16 cellular contexts compared by ENCODE assay signal in the genomic region with DNA sequence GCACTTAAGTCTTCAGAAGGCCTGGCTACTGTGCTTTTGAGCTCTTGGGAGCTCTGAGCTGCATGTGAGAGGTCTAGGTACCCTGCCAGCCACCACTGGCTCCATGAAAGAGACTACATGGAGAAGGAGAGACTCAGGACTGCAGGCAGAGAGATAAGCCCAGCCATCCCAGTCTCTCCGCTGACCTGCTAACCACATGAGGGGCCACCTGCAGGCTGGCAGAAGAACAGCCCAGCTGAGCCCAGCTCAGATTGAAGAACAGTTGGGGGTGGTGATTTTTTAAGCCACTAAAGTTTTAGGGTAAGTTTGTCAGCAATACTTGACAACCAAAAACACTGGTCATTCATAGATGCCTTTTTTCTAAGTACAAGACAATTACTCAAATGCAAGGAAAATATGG.
"Had no signal": no experiment of that assay in that cellular context is flagged by ENCODE, and none has a peak within 500 bp of the region (broad histone marks: within the 10 kb centered on the region; RNA-seq: fewer than 3 reads in every experiment).

No MANE protein-coding gene starts in this region.

- H3K4me3 ChIP-seq: lung, pancreas, thyroid gland, uterus had no signal

- ATAC-seq: activated naive CD8-positive, alpha-beta T cell treated with anti-CD3 and anti-CD28 coated beads, Interleukin-2, amount 50 U/mL, for 24 hours; activated T-helper 17 cell treated with anti-CD3 and anti-CD28 coated beads, Interleukin-2, amount 50 U/mL, for 72 hours; left colon; pancreas; stimulated activated naive B cell treated with anti-CD40 and anti-IgM and Interleukin-4, amounts not matched to agents 10 μg/mL and 1 μg/mL and 100 μg/mL, for 72 hours had no signal

- DNase-seq: activated CD4-positive, CD25-positive, alpha-beta regulatory T cell treated with anti-CD3 and anti-CD28 coated beads, Interleukin-2, amount 50 U/mL, for 72 hours; activated naive CD4-positive, alpha-beta T cell treated with anti-CD3 and anti-CD28 coated beads for 36 hours; activated naive CD8-positive, alpha-beta T cell treated with anti-CD3 and anti-CD28 coated beads, Interleukin-2, amount 50 U/mL, for 24 hours; activated T-cell treated with anti-CD3 and anti-CD28 coated beads for 4 hours; aorta; effector memory CD4-positive, alpha-beta T cell; head of caudate nucleus; left colon; midbrain; pancreas; stimulated activated CD4-positive, alpha-beta T cell treated with anti-CD3 and anti-CD28 coated beads, Interleukin-2, amount 100 ng/mL, for 48 hours; stimulated activated naive B cell treated with anti-CD40 and anti-IgM and Interleukin-4, amounts not matched to agents 10 μg/mL and 1 μg/mL and 100 μg/mL, for 72 hours; thyroid gland; uterus had no signal
